Comparison of ENCODE assay signal across 9 cellular contexts in genomic region chr4:143616771-143617170, GRCh38.
DNase-seq lines count a peak whose midpoint lies in the region; ATAC-seq and TF ChIP-seq lines count a peak whose summit lies in the region.
"Had no signal": no experiment of that assay in that cellular context is flagged by ENCODE, and none has a peak within 500 bp of the region (broad histone marks: within the 10 kb centered on the region; RNA-seq: fewer than 3 reads in every experiment).

No MANE protein-coding gene starts in this region.

- H3K27ac ChIP-seq in foreskin keratinocyte = no peak overlapping the region
- H3K27ac ChIP-seq: parathyroid adenoma had no signal

- peaks cover 3% of the 10 kb centered on the region for H3K9me3 Mint-ChIP-seq in progenitor cell of endocrine pancreas (ENCODE audit: low read depth)

- H3K4me1 ChIP-seq in foreskin keratinocyte = no peaks in the 10 kb centered on the region
- H3K4me1 ChIP-seq: parathyroid adenoma had no signal

- no peak overlapping the region for H3K4me3 Mint-ChIP-seq in progenitor cell of endocrine pancreas (ENCODE audit: low read depth)

- no peak for TF ChIP-seq CTCF in foreskin keratinocyte (conservative IDR thresholded peaks at IDR 0.05)
- no peak for TF ChIP-seq CTCF in progenitor cell of endocrine pancreas (IDR thresholded peaks at IDR 0.05; ENCODE audit: unreplicated experiment)

- no peaks in the 10 kb centered on the region for H3K27me3 ChIP-seq in foreskin keratinocyte

- no peaks in the 10 kb centered on the region for H3K4me1 Mint-ChIP-seq in progenitor cell of endocrine pancreas (ENCODE audit: low read depth)

- DNase-seq in H4 (ENCODE audit: low spot score) (peak; percentile 76), LHCN-M2 (ENCODE audit: low read depth) (peak; percentile 72), foreskin keratinocyte (peak; percentile 4 to 24), progenitor cell of endocrine pancreas (ENCODE audit: low spot score, unreplicated experiment) (no peak), anterior cingulate cortex (lab: John Stamatoyannopoulos, UW) (no peak), midbrain (lab: John Stamatoyannopoulos, UW) (no peak)
- DNase-seq in activated CD8-positive, alpha-beta memory T cell treated with anti-CD3 and anti-CD28 coated beads, Interleukin-2, amount 50 U/mL, for 4 hours = no peak

- H3K27ac Mint-ChIP-seq in progenitor cell of endocrine pancreas = no peak overlapping the region

- ATAC-seq in GM18520 (IDR thresholded peaks at IDR 0.05; ENCODE audit: unreplicated experiment) (peak; percentile 93), foreskin keratinocyte (peak; percentile 20)

- no peaks in the 10 kb centered on the region for H3K36me3 Mint-ChIP-seq in progenitor cell of endocrine pancreas (ENCODE audit: insufficient read depth)

- no peaks in the 10 kb centered on the region for H3K27me3 Mint-ChIP-seq in progenitor cell of endocrine pancreas

Comparison
In these comparisons a context has a peak if more than half of its experiments do, and no peak if none do; other contexts are left out.
1. DNase-seq: peak in H4 (single experiment), LHCN-M2 (single experiment) and foreskin keratinocyte (2 of 2); none in progenitor cell of endocrine pancreas (single experiment), anterior cingulate cortex (0 of 58), midbrain (single experiment) and activated CD8-positive, alpha-beta memory T cell treated with anti-CD3 and anti-CD28 coated beads, Interleukin-2, amount 50 U/mL, for 4 hours (single experiment).